ENCODE assay signal across 8 cellular contexts in genomic region chr11:1750481-1750839, GRCh38. TPM values are rescaled to one million over a fixed set of nuclear protein-coding genes. Genes with fewer than 3 reads are reported as not detected.
A peak's percentile ranks its signal among the peaks of the same experiment; 100 is the strongest.
DNase-seq lines count a peak whose midpoint lies in the region; ATAC-seq lines count a peak whose summit lies in the region.

TSS of gene IFITM10 (minus strand) at chr11:1750595. CDS start at chr11:1750442, 153 bp downstream.

- no peaks in the 10 kb centered on the region for H3K9me3 ChIP-seq in adipocyte (ENCODE audit: control insufficient read depth, low read length)

- H3K9ac ChIP-seq in adipocyte (ENCODE audit: low read length): peak within 1 kb of the TSS; percentile 77

- DNase-seq in H7 (peak; percentile 88), adipocyte (ENCODE audit: low read depth) (no peak), hepatic stellate cell (ENCODE audit: low spot score) (peak; percentile 72), pons (ENCODE audit: low spot score) (no peak), NCI-H526 treated with DMSO at 0.1 percent for 48 hours (lab: John Stamatoyannopoulos, UW) (no peak), SK-N-DZ (ENCODE audit: low spot score) (no peak)

- H3K4me3 ChIP-seq in H7 (ENCODE audit: insufficient read depth, low read depth, low read length) (no peak within 1 kb of the TSS; the same call in 1 of the 2 replicates), adipocyte (ENCODE audit: low read length) (peak within 1 kb of the TSS; percentile 79), skin epidermis (peak within 1 kb of the TSS in 6 of 7 experiments; percentile 21 to 45 (median 34))

- H3K4me1 ChIP-seq in adipocyte (ENCODE audit: control insufficient read depth, insufficient read depth, low read length): peaks cover 32% of the 10 kb centered on the region

- ATAC-seq in GM19455 (IDR thresholded peaks at IDR 0.05; ENCODE audit: unreplicated experiment): no peak

- H3K36me3 ChIP-seq in H7 (replicated peaks; ENCODE audit: control insufficient read depth, insufficient read depth, low read length) (no peaks in the 10 kb centered on the region; the same call in none of the 2 replicates), adipocyte (ENCODE audit: control insufficient read depth, insufficient read depth, low read length, severe bottlenecking) (peaks cover 38% of the 10 kb centered on the region)

- peak within 1 kb of the TSS in 14 of 21 experiments; percentile 23 to 69 (median 57) for H3K27ac ChIP-seq in skin epidermis

- H3K27me3 ChIP-seq in H7 (ENCODE audit: control insufficient read depth, insufficient read depth, low read length) (peaks cover 27% of the 10 kb centered on the region), adipocyte (replicated peaks; ENCODE audit: control insufficient read depth, insufficient read depth, low read length) (no peaks in the 10 kb centered on the region)

RNA-seq across cellular contexts. Expression of gene IFITM10, which starts in this region (rescaled TPM):
- 0.42 and 0.74 TPM in 2 replicates for total RNA-seq in H7 (2014; rRNA removed; shearing (Covaris generic))
- not detected in 2 replicates for polyA plus RNA-seq in SK-N-DZ (2014; cell fraction: cytosol; rRNA removed)
- polyA plus RNA-seq in SK-N-DZ (2014; cell fraction: nucleus; rRNA removed): not detected in 2 replicates

Comparison
In these comparisons a context has a peak if more than half of its experiments do, and no peak if none do; other contexts are left out.
1. Peak in DNase-seq in H7; RNA of the gene not detected or under 1 TPM.